ENCODE assay signal across 17 cellular contexts in the genomic region with DNA sequence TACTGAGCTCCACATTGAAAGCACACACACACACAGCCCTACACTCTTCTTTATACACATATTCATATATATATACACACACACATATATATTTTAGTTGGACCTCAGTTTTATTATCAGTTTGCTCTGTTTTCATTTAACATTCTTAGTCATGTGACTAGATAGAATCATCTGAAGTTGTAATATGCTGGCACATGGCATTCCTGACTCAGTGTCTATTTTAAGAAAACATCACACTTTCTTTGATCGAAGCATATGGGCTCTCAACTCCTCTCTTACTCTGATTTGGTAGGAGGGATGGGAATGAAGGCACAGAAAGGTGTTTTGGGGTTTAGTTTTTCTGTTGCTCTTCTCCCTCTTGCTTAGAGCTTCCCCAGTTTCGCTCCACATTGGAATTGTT. TPM values are rescaled to one million over a fixed set of nuclear protein-coding genes. Genes with fewer than 3 reads are reported as not detected.
A peak's percentile ranks its signal among the peaks of the same experiment; 100 is the strongest.
DNase-seq lines count a peak whose midpoint lies in the region; ATAC-seq and TF ChIP-seq lines count a peak whose summit lies in the region.
"Had no signal": no experiment of that assay in that cellular context is flagged by ENCODE, and none has a peak within 500 bp of the region (broad histone marks: within the 10 kb centered on the region; RNA-seq: fewer than 3 reads in every experiment).

No MANE protein-coding gene starts in this region.

- TF ChIP-seq CTCF in Calu3 (IDR thresholded peaks at IDR 0.05; ENCODE audit: unreplicated experiment) (no peak), foreskin fibroblast (IDR thresholded peaks at IDR 0.05; ENCODE audit: low read depth, low read length) (no peak), gastrocnemius medialis (IDR thresholded peaks at IDR 0.05 in 4 of 5, conservative IDR thresholded peaks at IDR 0.05 in 1 of 5) (no peak), BE2C (IDR thresholded peaks at IDR 0.05; ENCODE audit: low read depth, low read length) (no peak)

- CTCF ChIA-PET in Calu3 (lab: Charles Lee): no interaction called here

- no peaks in the 10 kb centered on the region for H3K27me3 ChIP-seq in gastrocnemius medialis
- no peaks in the 10 kb centered on the region for H3K27me3 ChIP-seq in BE2C
- H3K27me3 ChIP-seq: pancreas, tibial artery had no signal

- H3K27me3 Mint-ChIP-seq in Calu3 (ENCODE audit: unreplicated experiment): no peaks in the 10 kb centered on the region

- intact Hi-C loops in Calu3 (cut with micrococcal nuclease; ENCODE audit: unreplicated experiment): loop anchor here (5.0 kb wide), 1 partner anchor 39 kb away; no protein-coding TSS in a partner anchor
- intact Hi-C loops in gastrocnemius medialis (cut with DNase I; ENCODE audit: low total_unique reads): loop anchor here (10.0 kb wide), 1 partner anchor 312 kb away; no protein-coding TSS in a partner anchor

- peak; percentile 25 to 45 for ATAC-seq in gastrocnemius medialis
- ATAC-seq in stimulated activated effector memory CD8-positive, alpha-beta T cell treated with anti-CD3 and anti-CD28 coated beads, Interleukin-12 subunit alpha, Interleukin-12 subunit beta, amount 100 ng/mL, for 72 hours: no peak
- ATAC-seq: pancreas had no signal

- no peak overlapping the region for H3K27ac Mint-ChIP-seq in Calu3 (ENCODE audit: unreplicated experiment)
- no peak overlapping the region for H3K27ac Mint-ChIP-seq in stimulated activated effector memory CD8-positive, alpha-beta T cell treated with anti-CD3 and anti-CD28 coated beads, Interleukin-12 subunit alpha, Interleukin-12 subunit beta, amount 100 ng/mL, for 72 hours
- H3K27ac Mint-ChIP-seq: activated naive CD4-positive, alpha-beta T cell treated with anti-CD3 and anti-CD28 coated beads for 36 hours had no signal

- TF ChIP-seq POLR2A in gastrocnemius medialis (IDR thresholded peaks at IDR 0.05): no peak

- H3K9me3 ChIP-seq in gastrocnemius medialis (no peaks in the 10 kb centered on the region), BE2C (no peaks in the 10 kb centered on the region)
- H3K9me3 ChIP-seq: pancreas, tibial artery had no signal

- DNase-seq in Calu3 (no peak), RPMI7951 (ENCODE audit: low read depth) (peak; percentile 39), foreskin fibroblast (peak; percentile 55 to 75), gastrocnemius medialis (no peak), BE2C (no peak), NOMO-1 treated with dmso at 0.1 percent for 144 hours (lab: John Stamatoyannopoulos, UW; ENCODE audit: unreplicated experiment) (no peak), hepatic stellate cell (ENCODE audit: low spot score) (no peak)
- no peak for DNase-seq in stimulated activated effector memory CD8-positive, alpha-beta T cell treated with anti-CD3 and anti-CD28 coated beads, Interleukin-12 subunit alpha, Interleukin-12 subunit beta, amount 100 ng/mL, for 72 hours (ENCODE audit: low spot score in 2 of 2)
- DNase-seq: activated naive CD4-positive, alpha-beta T cell treated with anti-CD3 and anti-CD28 coated beads for 36 hours; mesendoderm; NCI-H1048; NK-92 treated with Interleukin-12 subunit alpha and Interleukin-12 subunit beta, amount 100 ng/mL, for 24 hours; pancreas; tibial artery; WERI-Rb-1 had no signal

- peaks cover 60% of the 10 kb centered on the region for H3K4me1 Mint-ChIP-seq in Calu3 (ENCODE audit: low read depth, unreplicated experiment)
- no peaks in the 10 kb centered on the region for H3K4me1 Mint-ChIP-seq in stimulated activated effector memory CD8-positive, alpha-beta T cell treated with anti-CD3 and anti-CD28 coated beads, Interleukin-12 subunit alpha, Interleukin-12 subunit beta, amount 100 ng/mL, for 72 hours
- H3K4me1 Mint-ChIP-seq: central memory CD8-positive, alpha-beta T cell had no signal

- in situ Hi-C loops in gastrocnemius medialis (cut with MboI; ENCODE audit: low sequenced_read_pairs in 4 of 4): no loop called here

- no peak overlapping the region for H3K4me3 ChIP-seq in foreskin fibroblast (ENCODE audit: low read depth in 1 of 2, low read length in 2 of 2)
- peak overlapping the region in 1 of 4 donors; percentile 26 for H3K4me3 ChIP-seq in gastrocnemius medialis
- H3K4me3 ChIP-seq in BE2C (ENCODE audit: low read depth, low read length): no peak overlapping the region
- H3K4me3 ChIP-seq: pancreas, tibial artery had no signal

- H3K4me1 ChIP-seq in gastrocnemius medialis (peaks cover 88 to 89% of the 10 kb centered on the region in 2 donors), BE2C (peaks cover 15% of the 10 kb centered on the region; the same call in 1 of the 2 replicates)

- H3K4me3 Mint-ChIP-seq in Calu3 (ENCODE audit: low read depth, unreplicated experiment): peak overlapping the region; percentile 31
- H3K4me3 Mint-ChIP-seq in stimulated activated effector memory CD8-positive, alpha-beta T cell treated with anti-CD3 and anti-CD28 coated beads, Interleukin-12 subunit alpha, Interleukin-12 subunit beta, amount 100 ng/mL, for 72 hours: no peak overlapping the region
- H3K4me3 Mint-ChIP-seq: activated naive CD4-positive, alpha-beta T cell treated with anti-CD3 and anti-CD28 coated beads for 36 hours; central memory CD8-positive, alpha-beta T cell had no signal

- no peaks in the 10 kb centered on the region for H3K36me3 ChIP-seq in gastrocnemius medialis
- H3K36me3 ChIP-seq in BE2C: peaks cover 11% of the 10 kb centered on the region
- H3K36me3 ChIP-seq: pancreas, tibial artery had no signal

- BruUV-seq in Calu3 (replicated peaks; lab: Mats Ljungman, UMichigan): no TSS peak

- H3K36me3 Mint-ChIP-seq in Calu3 (ENCODE audit: insufficient read depth, unreplicated experiment): peaks cover 5% of the 10 kb centered on the region
- no peaks in the 10 kb centered on the region for H3K36me3 Mint-ChIP-seq in stimulated activated effector memory CD8-positive, alpha-beta T cell treated with anti-CD3 and anti-CD28 coated beads, Interleukin-12 subunit alpha, Interleukin-12 subunit beta, amount 100 ng/mL, for 72 hours

- H3K27ac ChIP-seq in gastrocnemius medialis: peak overlapping the region; percentile 89 to 91 (median 90)
- H3K27ac ChIP-seq: C4-2B, WERI-Rb-1 had no signal

- no peaks in the 10 kb centered on the region for H3K9me3 Mint-ChIP-seq in Calu3 (ENCODE audit: low read depth, unreplicated experiment)
- H3K9me3 Mint-ChIP-seq in stimulated activated effector memory CD8-positive, alpha-beta T cell treated with anti-CD3 and anti-CD28 coated beads, Interleukin-12 subunit alpha, Interleukin-12 subunit beta, amount 100 ng/mL, for 72 hours: no peaks in the 10 kb centered on the region
- H3K9me3 Mint-ChIP-seq: activated naive CD4-positive, alpha-beta T cell treated with anti-CD3 and anti-CD28 coated beads for 36 hours; central memory CD8-positive, alpha-beta T cell had no signal

RNA-seq across cellular contexts. Expression of a gene that starts 24.8 kb away (rescaled TPM):
- total RNA-seq in Calu3 (2022): 22.0 and 24.2 TPM in 2 replicates
- total RNA-seq in RPMI7951 (2014; rRNA removed; shearing (Covaris generic)): 24.4 and 24.8 TPM in 2 replicates
- 100 to 1,000 TPM; 150 to 393 (median 244) TPM for total RNA-seq in gastrocnemius medialis
- 43.2 TPM for polyA plus RNA-seq in BE2C (2012; ENCODE audit: insufficient read depth, insufficient read length, low read depth)

Comparison
In these comparisons a context has a peak if more than half of its experiments do, and no peak if none do; other contexts are left out.
1. DNase-seq: peak in RPMI7951 (single experiment) and foreskin fibroblast (2 of 2); none in Calu3 (single experiment), gastrocnemius medialis (0 of 2), BE2C (single experiment), NOMO-1 treated with dmso at 0.1 percent for 144 hours (single experiment), stimulated activated effector memory CD8-positive, alpha-beta T cell treated with anti-CD3 and anti-CD28 coated beads, Interleukin-12 subunit alpha, Interleukin-12 subunit beta, amount 100 ng/mL, for 72 hours (0 of 2) and hepatic stellate cell (single experiment).